In genomic region chr17:18084256-18084655, GRCh38 we compare ENCODE assay signal across 23 cellular contexts.
"Had no signal": no experiment of that assay in that cellular context is flagged by ENCODE, and none has a peak within 500 bp of the region (broad histone marks: within the 10 kb centered on the region; RNA-seq: fewer than 3 reads in every experiment).

No MANE protein-coding gene starts in this region.

- H3K9me3 ChIP-seq: colonic mucosa, esophagus muscularis mucosa, gastroesophageal sphincter, heart left ventricle, left lung, lower lobe of right lung had no signal

- H3K27ac ChIP-seq: colonic mucosa, esophagus muscularis mucosa, foreskin keratinocyte, gastroesophageal sphincter, heart left ventricle, left lung, lower lobe of right lung had no signal

- H3K36me3 Mint-ChIP-seq: immature natural killer cell, mesothelial cell of epicardium had no signal

- H3K9me3 Mint-ChIP-seq: dendritic cell treated with granulocyte-macrophage colony-stimulating factor and Interleukin-4, amounts not matched to agents 40 ng/mL and 50 ng/mL, for 4 days; effector memory CD8-positive, alpha-beta T cell; endodermal cell; immature natural killer cell; mesothelial cell of epicardium had no signal

- H3K36me3 ChIP-seq: colonic mucosa, esophagus muscularis mucosa, gastroesophageal sphincter, heart left ventricle, left lung, lower lobe of right lung had no signal

- H3K4me3 Mint-ChIP-seq: dendritic cell treated with granulocyte-macrophage colony-stimulating factor and Interleukin-4, amounts not matched to agents 40 ng/mL and 50 ng/mL, for 4 days; effector memory CD8-positive, alpha-beta T cell; endodermal cell; immature natural killer cell; mesothelial cell of epicardium had no signal

- H3K27me3 ChIP-seq: colonic mucosa, esophagus muscularis mucosa, foreskin keratinocyte, heart left ventricle, left lung had no signal

- H3K4me1 ChIP-seq: colonic mucosa had no signal

- DNase-seq: cerebellar nuclear complex; colonic mucosa; cortex of kidney; effector CD8-positive, alpha-beta T cell; effector memory CD8-positive, alpha-beta T cell; endodermal cell; foreskin keratinocyte; heart left ventricle; hypothalamus; immature natural killer cell; islet precursor cell; kidney; kidney glomerular epithelial cell; left lung; left ventricle myocardium superior; lower lobe of right lung; mesenchymal stem cell had no signal

- ATAC-seq: effector memory CD8-positive, alpha-beta T cell; foreskin keratinocyte; gastroesophageal sphincter; heart left ventricle; left lung; left ventricle myocardium superior; lower lobe of right lung had no signal

- FAIRE-seq: endometrium, frontal cortex, kidney had no signal

- H3K4me3 ChIP-seq: colonic mucosa, esophagus muscularis mucosa, gastroesophageal sphincter, heart left ventricle, left lung, lower lobe of right lung had no signal

- H3K27ac Mint-ChIP-seq: dendritic cell treated with granulocyte-macrophage colony-stimulating factor and Interleukin-4, amounts not matched to agents 40 ng/mL and 50 ng/mL, for 4 days; effector memory CD8-positive, alpha-beta T cell; endodermal cell; immature natural killer cell; mesothelial cell of epicardium had no signal
